ENCODE assay signal across 39 cellular contexts in the genomic region with DNA sequence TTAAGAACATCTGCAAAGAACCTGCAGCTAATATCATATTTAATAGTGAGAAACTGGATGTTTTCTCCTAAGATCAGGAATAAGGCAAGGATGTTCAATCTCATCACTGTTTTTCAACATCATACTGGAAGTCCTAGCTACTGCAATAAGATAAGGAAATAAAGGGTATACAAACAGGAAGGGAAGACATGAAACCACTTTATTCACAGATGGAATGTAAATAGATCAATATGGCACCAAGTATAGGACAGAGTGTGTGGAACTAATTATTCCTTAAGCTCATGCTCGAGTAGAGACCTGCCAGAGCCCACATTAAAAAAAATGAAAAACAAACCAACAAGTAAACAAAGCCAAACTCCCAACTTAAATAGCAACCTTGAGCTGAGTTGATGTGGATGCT. TPM values are rescaled to one million over a fixed set of nuclear protein-coding genes. Genes with fewer than 3 reads are reported as not detected.
"Had no signal": no experiment of that assay in that cellular context is flagged by ENCODE, and none has a peak within 500 bp of the region (broad histone marks: within the 10 kb centered on the region; RNA-seq: fewer than 3 reads in every experiment).

No MANE protein-coding gene starts in this region.

- H3K9me3 ChIP-seq: Peyer's patch, SJSA1, SK-N-SH had no signal

- H3K9ac ChIP-seq: SK-N-SH had no signal

- H3K4me2 ChIP-seq: SK-N-SH had no signal

- H3K4me1 ChIP-seq: Peyer's patch had no signal

- H3K4me3 ChIP-seq: Peyer's patch, SJSA1 had no signal

- H3K9me3 Mint-ChIP-seq: activated CD4-positive, alpha-beta memory T cell treated with anti-CD3 and anti-CD28 coated beads, Interleukin-2, amount 10 ng/mL, durations not matched to agents 7 days and 5 days; activated naive CD8-positive, alpha-beta T cell treated with anti-CD3 and anti-CD28 coated beads for 36 hours; T-helper 1 cell treated with Interleukin-12 subunit alpha and Interleukin-12 subunit beta and Interleukin-4 antibody, amounts not matched to agents 30 μg/mL and 1 μg/mL, for 36 hours had no signal

- H3K36me3 ChIP-seq: brain microvascular endothelial cell, Peyer's patch, SJSA1, WERI-Rb-1 had no signal

- H3K27ac ChIP-seq: brain microvascular endothelial cell, SJSA1, WERI-Rb-1 had no signal

- H3K27ac Mint-ChIP-seq: activated CD8-positive, alpha-beta memory T cell treated with anti-CD3 and anti-CD28 coated beads, Interleukin-2, amount 10 ng/mL, durations not matched to agents 7 days and 5 days; activated naive CD8-positive, alpha-beta T cell treated with anti-CD3 and anti-CD28 coated beads for 36 hours; T-helper 1 cell treated with Interleukin-12 subunit alpha and Interleukin-12 subunit beta and Interleukin-4 antibody, amounts not matched to agents 30 μg/mL and 1 μg/mL, for 36 hours had no signal

- ATAC-seq: activated CD8-positive, alpha-beta memory T cell treated with anti-CD3 and anti-CD28 coated beads, Interleukin-2, amount 10 ng/mL, durations not matched to agents 7 days and 5 days; PC-3 had no signal

- H3K4me3 Mint-ChIP-seq: activated CD4-positive, alpha-beta memory T cell treated with anti-CD3 and anti-CD28 coated beads, Interleukin-2, amount 10 ng/mL, durations not matched to agents 7 days and 5 days; activated CD8-positive, alpha-beta memory T cell treated with anti-CD3 and anti-CD28 coated beads, Interleukin-2, amount 10 ng/mL, durations not matched to agents 7 days and 5 days; activated naive CD8-positive, alpha-beta T cell treated with anti-CD3 and anti-CD28 coated beads for 36 hours; T-helper 1 cell treated with Interleukin-12 subunit alpha and Interleukin-12 subunit beta and Interleukin-4 antibody, amounts not matched to agents 30 μg/mL and 1 μg/mL, for 36 hours had no signal

- H3K27me3 Mint-ChIP-seq: activated CD4-positive, alpha-beta memory T cell treated with anti-CD3 and anti-CD28 coated beads, Interleukin-2, amount 10 ng/mL, durations not matched to agents 7 days and 5 days; activated naive CD8-positive, alpha-beta T cell treated with anti-CD3 and anti-CD28 coated beads for 36 hours had no signal

- DNase-seq: activated CD4-positive, alpha-beta memory T cell treated with anti-CD3 and anti-CD28 coated beads, Interleukin-2, amount 10 ng/mL, durations not matched to agents 7 days and 5 days; activated CD4-positive, alpha-beta T cell treated with anti-CD3 and anti-CD28 coated beads for 1 hour; activated CD4-positive, alpha-beta T cell treated with anti-CD3 and anti-CD28 coated beads for 48 hours; activated CD4-positive, CD25-positive, alpha-beta regulatory T cell; activated CD8-positive, alpha-beta memory T cell treated with anti-CD3 and anti-CD28 coated beads for 24 hours; activated CD8-positive, alpha-beta memory T cell treated with anti-CD3 and anti-CD28 coated beads, Interleukin-2, amount 10 ng/mL, durations not matched to agents 7 days and 5 days; activated CD8-positive, alpha-beta memory T cell treated with anti-CD3 and anti-CD28 coated beads, Interleukin-2, amount 50 U/mL, for 48 hours; activated effector memory CD4-positive, alpha-beta T cell treated with anti-CD3 and anti-CD28 coated beads, Interleukin-2, amount 50 U/mL, for 16 hours; activated naive CD4-positive, alpha-beta T cell; activated naive CD4-positive, alpha-beta T cell treated with anti-CD3 and anti-CD28 coated beads, Interleukin-2, amount 50 U/mL, for 16 hours; activated naive CD8-positive, alpha-beta T cell treated with anti-CD3 and anti-CD28 coated beads for 36 hours; activated T-cell treated with anti-CD3 and anti-CD28 coated beads, Interleukin-2, amount 50 U/mL, for 48 hours; amniotic stem cell; aorta; brain microvascular endothelial cell; central memory CD4-positive, alpha-beta T cell; KG1; NCI-H1092 treated with DMSO at 0.1 percent for 48 hours; NCI-H1417; NCI-H146; NCI-H187 treated with DMSO at 0.1 percent for 48 hours; NCI-H2081 treated with DMSO at 0.1 percent for 48 hours; NCI-H226; NCI-H446 treated with DMSO at 0.1 percent for 48 hours; NCI-H524; NCI-H69; NK-92 treated with Interleukin-12 subunit alpha and Interleukin-12 subunit beta, amount 100 ng/mL, for 24 hours; PC-3; Peyer's patch; RPMI8226; SHP77 treated with DMSO at 0.1 percent for 48 hours; SK-N-SH; T1000; WERI-Rb-1 had no signal

- H3K27me3 ChIP-seq: brain microvascular endothelial cell, Peyer's patch, SJSA1 had no signal

- H3K36me3 Mint-ChIP-seq: activated naive CD8-positive, alpha-beta T cell treated with anti-CD3 and anti-CD28 coated beads for 36 hours had no signal

RNA-seq across cellular contexts. Expression of gene TMEM247, which starts 41.3 kb away (rescaled TPM):
- total RNA-seq: activated CD4-positive, alpha-beta memory T cell treated with anti-CD3 and anti-CD28 coated beads, Interleukin-2, amount 10 ng/mL, durations not matched to agents 7 days and 5 days; activated CD8-positive, alpha-beta memory T cell treated with anti-CD3 and anti-CD28 coated beads, Interleukin-2, amount 10 ng/mL, durations not matched to agents 7 days and 5 days; activated naive CD8-positive, alpha-beta T cell treated with anti-CD3 and anti-CD28 coated beads for 36 hours; aorta; chondrocyte; LHCN-M2; M059J; PC-3; Peyer's patch; SJSA1 had no signal
- polyA plus RNA-seq: aorta, SK-N-SH had no signal
